1 cellular context compared by ENCODE assay signal in genomic region chr5:140357731-140358093, GRCh38.
TF ChIP-seq lines count a peak whose summit lies in the region.

No MANE protein-coding gene starts in this region.

TF ChIP-seq in HepG2, 621 proteins besides CTCF, POLR2A, EP300 and RAD21 (continued from another document and continues in another):
- TF ChIP-seq ARID5B (CRISPR knock-in tag; IDR thresholded peaks at IDR 0.05) = peak; percentile 52; the same call in 1 of the 2 replicates
- no peak for TF ChIP-seq SIN3A (IDR thresholded peaks at IDR 0.05; ENCODE audit: borderline replicate concordance, low read depth, low read length)
- no peak for TF ChIP-seq SMARCC2 (IDR thresholded peaks at IDR 0.05)
- TF ChIP-seq PREB (CRISPR knock-in tag; IDR thresholded peaks at IDR 0.05) = no peak
- TF ChIP-seq HMG20A (CRISPR knock-in tag; IDR thresholded peaks at IDR 0.05; ENCODE audit: borderline replicate concordance) = peak; percentile 19; the same call in 1 of the 2 replicates
- no peak for TF ChIP-seq ZNF788 (CRISPR knock-in tag; IDR thresholded peaks at IDR 0.05; ENCODE audit: borderline replicate concordance)
- no peak for TF ChIP-seq RARG (CRISPR knock-in tag; IDR thresholded peaks at IDR 0.05; ENCODE audit: low read depth)
- no peak for TF ChIP-seq ZNF232 (CRISPR knock-in tag; IDR thresholded peaks at IDR 0.05; ENCODE audit: borderline replicate concordance)
- TF ChIP-seq ZNF326 (CRISPR knock-in tag; IDR thresholded peaks at IDR 0.05; ENCODE audit: borderline replicate concordance) = no peak
- TF ChIP-seq ZNF646 (CRISPR knock-in tag; IDR thresholded peaks at IDR 0.05) = no peak
- peak; percentile 34; the same call in 1 of the 2 replicates for TF ChIP-seq ZNF547 (CRISPR knock-in tag; IDR thresholded peaks at IDR 0.05)
- TF ChIP-seq CREBL2 (CRISPR knock-in tag; IDR thresholded peaks at IDR 0.05; ENCODE audit: borderline replicate concordance) = no peak
- no peak for TF ChIP-seq KIAA2018 (CRISPR knock-in tag; IDR thresholded peaks at IDR 0.05; ENCODE audit: borderline replicate concordance)
- peak; percentile 39 for TF ChIP-seq HNRNPLL (IDR thresholded peaks at IDR 0.05; ENCODE audit: low read depth, low read length, poor library complexity, severe bottlenecking)
- no peak for TF ChIP-seq NR1H2 (CRISPR knock-in tag; IDR thresholded peaks at IDR 0.05; ENCODE audit: borderline replicate concordance, low read depth)
- no peak for TF ChIP-seq ZNF557 (CRISPR knock-in tag; IDR thresholded peaks at IDR 0.05)
- TF ChIP-seq PCBP1 (IDR thresholded peaks at IDR 0.05; ENCODE audit: borderline replicate concordance, low read depth, low read length) = no peak
- no peak for TF ChIP-seq SMYD3 (CRISPR knock-in tag; IDR thresholded peaks at IDR 0.05)
- no peak for TF ChIP-seq AFF4 (CRISPR knock-in tag; IDR thresholded peaks at IDR 0.05)
- no peak for TF ChIP-seq SIX1 (CRISPR knock-in tag; IDR thresholded peaks at IDR 0.05; ENCODE audit: borderline replicate concordance)
- no peak for TF ChIP-seq ZNF678 (CRISPR knock-in tag; IDR thresholded peaks at IDR 0.05)
- TF ChIP-seq ZKSCAN5 (CRISPR knock-in tag; IDR thresholded peaks at IDR 0.05) = no peak
- TF ChIP-seq SMC3 (IDR thresholded peaks at IDR 0.05; ENCODE audit: low read length) = peak; percentile 68
- TF ChIP-seq ATF6 (CRISPR knock-in tag; conservative IDR thresholded peaks at IDR 0.05) = no peak
- TF ChIP-seq SATB2 (CRISPR knock-in tag; IDR thresholded peaks at IDR 0.05) = no peak
